ENCODE assay signal across 1 cellular context in the genomic region with DNA sequence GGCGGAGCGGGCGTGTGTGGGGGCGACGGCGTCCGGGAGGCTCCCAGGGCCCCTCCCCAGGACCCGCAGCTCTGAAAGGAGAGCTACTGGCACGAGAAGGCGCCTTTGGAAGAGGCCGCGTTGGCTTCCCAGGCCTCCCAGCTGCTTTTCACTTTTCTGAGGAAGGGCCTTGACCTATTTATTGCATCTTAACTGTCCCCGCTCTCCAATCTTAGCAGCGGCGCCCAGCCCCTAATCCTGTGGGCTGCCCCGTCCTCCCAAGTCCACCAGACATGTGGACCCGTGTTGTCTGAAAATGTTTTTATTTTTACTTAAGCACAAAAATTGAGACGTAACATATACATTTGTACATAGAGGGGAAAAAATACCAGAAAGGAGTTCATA.
TF ChIP-seq lines count a peak whose summit lies in the region.

No MANE protein-coding gene starts in this region.

TF ChIP-seq in HEK293, 187 proteins besides CTCF, POLR2A, EP300 and RAD21 (continued from another document):
- peak; percentile 13; the same call in 1 of the 2 replicates for TF ChIP-seq ZXDB (tag by site-specific recombination; IDR thresholded peaks at IDR 0.05)
- TF ChIP-seq TRIM28 (IDR thresholded peaks at IDR 0.05; ENCODE audit: borderline replicate concordance, low read length) = no peak
- peak; percentile 53; the same call in 1 of the 2 replicates for TF ChIP-seq ZNF324 (tag by site-specific recombination; IDR thresholded peaks at IDR 0.05)
- TF ChIP-seq, protein P1, sequence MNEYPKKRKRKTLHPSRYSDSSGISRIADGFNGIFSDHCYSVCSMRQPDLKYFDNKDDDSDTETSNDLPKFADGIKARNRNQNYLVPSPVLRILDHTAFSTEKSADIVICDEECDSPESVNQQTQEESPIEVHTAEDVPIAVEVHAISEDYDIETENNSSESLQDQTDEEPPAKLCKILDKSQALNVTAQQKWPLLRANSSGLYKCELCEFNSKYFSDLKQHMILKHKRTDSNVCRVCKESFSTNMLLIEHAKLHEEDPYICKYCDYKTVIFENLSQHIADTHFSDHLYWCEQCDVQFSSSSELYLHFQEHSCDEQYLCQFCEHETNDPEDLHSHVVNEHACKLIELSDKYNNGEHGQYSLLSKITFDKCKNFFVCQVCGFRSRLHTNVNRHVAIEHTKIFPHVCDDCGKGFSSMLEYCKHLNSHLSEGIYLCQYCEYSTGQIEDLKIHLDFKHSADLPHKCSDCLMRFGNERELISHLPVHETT (tag by site-specific recombination; IDR thresholded peaks at IDR 0.05) = no peak
- TF ChIP-seq ZSCAN30 (tag by site-specific recombination; IDR thresholded peaks at IDR 0.05) = peak; percentile 24; the same call in 1 of the 2 replicates
- TF ChIP-seq ZNF530 (tag by site-specific recombination; IDR thresholded peaks at IDR 0.05; ENCODE audit: low read depth) = no peak
- TF ChIP-seq ZNF24 (tag by site-specific recombination; IDR thresholded peaks at IDR 0.05) = peak; percentile 64; the same call in 1 of the 2 replicates
- TF ChIP-seq, protein P2, sequence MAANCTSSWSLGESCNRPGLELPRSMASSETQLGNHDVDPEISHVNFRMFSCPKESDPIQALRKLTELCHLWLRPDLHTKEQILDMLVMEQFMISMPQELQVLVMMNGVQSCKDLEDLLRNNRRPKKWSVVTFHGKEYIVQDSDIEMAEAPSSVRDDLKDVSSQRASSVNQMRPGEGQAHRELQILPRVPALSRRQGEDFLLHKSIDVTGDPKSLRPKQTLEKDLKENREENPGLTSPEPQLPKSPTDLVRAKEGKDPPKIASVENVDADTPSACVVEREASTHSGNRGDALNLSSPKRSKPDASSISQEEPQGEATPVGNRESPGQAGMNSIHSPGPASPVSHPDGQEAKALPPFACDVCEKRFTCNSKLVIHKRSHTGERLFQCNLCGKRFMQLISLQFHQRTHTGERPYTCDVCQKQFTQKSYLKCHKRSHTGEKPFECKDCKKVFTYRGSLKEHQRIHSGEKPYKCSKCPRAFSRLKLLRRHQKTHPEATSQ (tag by site-specific recombination; IDR thresholded peaks at IDR 0.05) = 0 out of 2 replicates have a peak, but pooled peaks have one; percentile 84
- TF ChIP-seq ZNF654 (tag by site-specific recombination; IDR thresholded peaks at IDR 0.05; ENCODE audit: low read depth) = no peak
- TF ChIP-seq ZNF391 (tag by site-specific recombination; IDR thresholded peaks at IDR 0.05; ENCODE audit: borderline replicate concordance, low read depth) = 0 out of 2 replicates have a peak, but pooled peaks have one; percentile 3
- TF ChIP-seq ZBTB6 (tag by site-specific recombination; IDR thresholded peaks at IDR 0.05) = peak; percentile 4; the same call in 1 of the 2 replicates
- no peak for TF ChIP-seq ZNF292 (tag by site-specific recombination; IDR thresholded peaks at IDR 0.05; ENCODE audit: borderline replicate concordance, low read depth)
- 0 out of 2 replicates have a peak, but pooled peaks have one; percentile 4 for TF ChIP-seq IKZF3 (tag by site-specific recombination; IDR thresholded peaks at IDR 0.05)
- TF ChIP-seq ZNF2 (tag by site-specific recombination; IDR thresholded peaks at IDR 0.05) = no peak
- peak; percentile 49; the same call in 1 of the 2 replicates for TF ChIP-seq ZSCAN16 (tag by site-specific recombination; IDR thresholded peaks at IDR 0.05)
- TF ChIP-seq ZNF214 (tag by site-specific recombination; IDR thresholded peaks at IDR 0.05; ENCODE audit: borderline replicate concordance) = no peak
- TF ChIP-seq ZNF335 (tag by site-specific recombination; conservative IDR thresholded peaks at IDR 0.05) = peak; percentile 54
- no peak for TF ChIP-seq ZNF433 (tag by site-specific recombination; IDR thresholded peaks at IDR 0.05; ENCODE audit: low read depth)
- TF ChIP-seq ZBTB20 (tag by site-specific recombination; IDR thresholded peaks at IDR 0.05) = 0 out of 2 replicates have a peak, but pooled peaks have one; percentile 18
- TF ChIP-seq ZBTB21 (tag by site-specific recombination; IDR thresholded peaks at IDR 0.05) = 0 out of 2 replicates have a peak, but pooled peaks have one; percentile 39
- 0 out of 2 replicates have a peak, but pooled peaks have one; percentile 7 for TF ChIP-seq ZNF629 (tag by site-specific recombination; IDR thresholded peaks at IDR 0.05)
